9 cellular contexts compared by ENCODE assay signal in genomic region chr12:129193263-129193871, GRCh38.
DNase-seq lines count a peak whose midpoint lies in the region; ATAC-seq and TF ChIP-seq lines count a peak whose summit lies in the region.
"Had no signal": no experiment of that assay in that cellular context is flagged by ENCODE, and none has a peak within 500 bp of the region (broad histone marks: within the 10 kb centered on the region; RNA-seq: fewer than 3 reads in every experiment).

No MANE protein-coding gene starts in this region.

- intact Hi-C loops in Panc1 (cut with micrococcal nuclease; ENCODE audit: unreplicated experiment): loop anchor here (5.0 kb wide), 1 partner anchor 719 kb away; no protein-coding TSS in a partner anchor

- POLR2A ChIA-PET in AG04450 (lab: Yijun Ruan, JAX): no interaction called here
- POLR2A ChIA-PET in Panc1 (lab: Charles Lee): no interaction called here

- in situ Hi-C loops in Panc1 (cut with HindIII; ENCODE audit: low pct_unique_long_range_greater_than_20kb, low sequenced_read_pairs): no loop called here

- H3K4me1 ChIP-seq in Panc1 (ENCODE audit: control insufficient read depth, insufficient read depth, low read length): no peaks in the 10 kb centered on the region

- no peaks in the 10 kb centered on the region for H3K27me3 ChIP-seq in AG04450 (ENCODE audit: control insufficient read depth, insufficient read depth, low read length)
- no peaks in the 10 kb centered on the region for H3K27me3 ChIP-seq in Panc1 (ENCODE audit: control insufficient read depth, insufficient read depth, low read length)

- no TSS peak for BruUV-seq in Panc1 (replicated peaks; lab: Mats Ljungman, UMichigan)

- ATAC-seq in Panc1 (no peak), HG03175 (IDR thresholded peaks at IDR 0.05; ENCODE audit: unreplicated experiment) (no peak)

- no peak overlapping the region for H3K4me3 ChIP-seq in AG04450 (ENCODE audit: low read depth, low read length)
- no peak overlapping the region for H3K4me3 ChIP-seq in Panc1 (ENCODE audit: low read depth in 2 of 2, low read length in 2 of 2)
- no peak overlapping the region for H3K4me3 ChIP-seq in foreskin fibroblast (ENCODE audit: low read depth in 1 of 2, low read length in 2 of 2)

- peak; percentile 53 for TF ChIP-seq CTCF in AG04450 (IDR thresholded peaks at IDR 0.05; ENCODE audit: low read depth, low read length)
- peak; percentile 81 for TF ChIP-seq CTCF in Panc1 (IDR thresholded peaks at IDR 0.05)
- peak; percentile 44 for TF ChIP-seq CTCF in foreskin fibroblast (IDR thresholded peaks at IDR 0.05; ENCODE audit: low read depth, low read length)

- no peaks in the 10 kb centered on the region for H3K36me3 ChIP-seq in Panc1 (ENCODE audit: control insufficient read depth, insufficient read depth, low read length)

- DNase-seq in AG04450 (ENCODE audit: low read depth, low spot score) (no peak), ELR (ENCODE audit: low read depth) (peak; percentile 1), Panc1 (ENCODE audit: low read depth, low spot score) (no peak), foreskin fibroblast (peak in 1 of 2 donors; percentile 1), DMS114 treated with DMSO at 0.1 percent for 48 hours (lab: John Stamatoyannopoulos, UW; ENCODE audit: unreplicated experiment) (no peak), NCI-H446 treated with DMSO at 0.1 percent for 48 hours (lab: John Stamatoyannopoulos, UW) (no peak), inferior parietal cortex (ENCODE audit: extremely low spot score) (no peak)
- DNase-seq: NCI-H510A had no signal

- H3K9me3 ChIP-seq in AG04450 (ENCODE audit: control insufficient read depth, insufficient read depth, low read length): peaks cover 30% of the 10 kb centered on the region
- no peaks in the 10 kb centered on the region for H3K9me3 ChIP-seq in Panc1 (ENCODE audit: control insufficient read depth, insufficient read depth, low read depth, low read length)

- H3K27ac ChIP-seq in AG04450 (ENCODE audit: low read depth, low read length): no peak overlapping the region
- H3K27ac ChIP-seq in Panc1 (ENCODE audit: low read length): no peak overlapping the region

- CTCF ChIA-PET in AG04450 (lab: Charles Lee) (interaction anchor here (0.6 kb wide), 1 partner anchor 1139 kb away, joined by 3 read pairs; no protein-coding TSS in a partner anchor), Panc1 (lab: Charles Lee) (no interaction called here)
